In the genomic region with DNA sequence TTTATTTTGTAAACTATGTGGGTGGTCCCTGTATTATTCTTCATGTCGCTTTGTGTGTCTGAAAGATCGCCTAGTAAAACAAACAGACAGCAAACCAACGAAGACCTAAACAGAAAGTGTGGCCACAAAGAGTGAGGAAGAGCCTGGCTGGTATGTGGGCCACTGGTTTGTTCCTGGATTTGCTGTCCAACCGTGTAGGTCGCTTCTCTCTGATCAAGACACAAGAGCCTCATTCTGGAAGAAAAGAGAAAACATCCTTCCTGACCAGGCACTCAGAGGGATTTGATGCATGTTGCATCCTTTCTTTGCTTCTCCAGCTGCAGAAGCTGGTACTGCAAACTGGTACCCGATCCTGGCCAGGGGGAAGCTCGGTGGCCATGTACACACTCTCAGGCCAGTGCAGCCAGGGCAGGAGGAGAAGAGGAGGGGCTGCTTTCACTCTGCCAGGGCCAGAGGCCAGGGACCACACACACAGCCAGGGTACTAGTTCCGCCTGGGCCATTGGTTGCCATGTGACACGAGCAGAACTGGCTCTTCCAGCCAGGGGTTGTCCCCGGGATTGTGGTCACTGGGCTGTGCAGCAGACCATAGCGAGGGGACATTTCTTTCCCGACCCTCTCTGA, we compare ENCODE assay signal across 1 cellular context.
TF ChIP-seq lines count a peak whose summit lies in the region.

No MANE protein-coding gene starts in this region.

TF ChIP-seq in HepG2, 621 proteins besides CTCF, POLR2A, EP300 and RAD21 (continued from another document and continues in another):
- TF ChIP-seq, protein P1, sequence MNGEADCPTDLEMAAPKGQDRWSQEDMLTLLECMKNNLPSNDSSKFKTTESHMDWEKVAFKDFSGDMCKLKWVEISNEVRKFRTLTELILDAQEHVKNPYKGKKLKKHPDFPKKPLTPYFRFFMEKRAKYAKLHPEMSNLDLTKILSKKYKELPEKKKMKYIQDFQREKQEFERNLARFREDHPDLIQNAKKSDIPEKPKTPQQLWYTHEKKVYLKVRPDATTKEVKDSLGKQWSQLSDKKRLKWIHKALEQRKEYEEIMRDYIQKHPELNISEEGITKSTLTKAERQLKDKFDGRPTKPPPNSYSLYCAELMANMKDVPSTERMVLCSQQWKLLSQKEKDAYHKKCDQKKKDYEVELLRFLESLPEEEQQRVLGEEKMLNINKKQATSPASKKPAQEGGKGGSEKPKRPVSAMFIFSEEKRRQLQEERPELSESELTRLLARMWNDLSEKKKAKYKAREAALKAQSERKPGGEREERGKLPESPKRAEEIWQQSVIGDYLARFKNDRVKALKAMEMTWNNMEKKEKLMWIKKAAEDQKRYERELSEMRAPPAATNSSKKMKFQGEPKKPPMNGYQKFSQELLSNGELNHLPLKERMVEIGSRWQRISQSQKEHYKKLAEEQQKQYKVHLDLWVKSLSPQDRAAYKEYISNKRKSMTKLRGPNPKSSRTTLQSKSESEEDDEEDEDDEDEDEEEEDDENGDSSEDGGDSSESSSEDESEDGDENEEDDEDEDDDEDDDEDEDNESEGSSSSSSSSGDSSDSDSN (CRISPR knock-in tag; IDR thresholded peaks at IDR 0.05) = 0 out of 2 replicates have a peak, but pooled peaks have one; percentile 22
- TF ChIP-seq ZNF878 (CRISPR knock-in tag; IDR thresholded peaks at IDR 0.05) = no peak
- TF ChIP-seq, protein P2, sequence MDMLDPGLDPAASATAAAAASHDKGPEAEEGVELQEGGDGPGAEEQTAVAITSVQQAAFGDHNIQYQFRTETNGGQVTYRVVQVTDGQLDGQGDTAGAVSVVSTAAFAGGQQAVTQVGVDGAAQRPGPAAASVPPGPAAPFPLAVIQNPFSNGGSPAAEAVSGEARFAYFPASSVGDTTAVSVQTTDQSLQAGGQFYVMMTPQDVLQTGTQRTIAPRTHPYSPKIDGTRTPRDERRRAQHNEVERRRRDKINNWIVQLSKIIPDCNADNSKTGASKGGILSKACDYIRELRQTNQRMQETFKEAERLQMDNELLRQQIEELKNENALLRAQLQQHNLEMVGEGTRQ (IDR thresholded peaks at IDR 0.05; ENCODE audit: low read depth, low read length) = no peak
- TF ChIP-seq, protein P2 (CRISPR knock-in tag; IDR thresholded peaks at IDR 0.05; ENCODE audit: borderline replicate concordance) = peak; percentile 17; the same call in 1 of the 2 replicates
- TF ChIP-seq DNMT1 (CRISPR knock-in tag; IDR thresholded peaks at IDR 0.05) = no peak
- no peak for TF ChIP-seq ZBTB3 (CRISPR knock-in tag; IDR thresholded peaks at IDR 0.05; ENCODE audit: borderline replicate concordance, low read depth)
- TF ChIP-seq, protein P3, sequence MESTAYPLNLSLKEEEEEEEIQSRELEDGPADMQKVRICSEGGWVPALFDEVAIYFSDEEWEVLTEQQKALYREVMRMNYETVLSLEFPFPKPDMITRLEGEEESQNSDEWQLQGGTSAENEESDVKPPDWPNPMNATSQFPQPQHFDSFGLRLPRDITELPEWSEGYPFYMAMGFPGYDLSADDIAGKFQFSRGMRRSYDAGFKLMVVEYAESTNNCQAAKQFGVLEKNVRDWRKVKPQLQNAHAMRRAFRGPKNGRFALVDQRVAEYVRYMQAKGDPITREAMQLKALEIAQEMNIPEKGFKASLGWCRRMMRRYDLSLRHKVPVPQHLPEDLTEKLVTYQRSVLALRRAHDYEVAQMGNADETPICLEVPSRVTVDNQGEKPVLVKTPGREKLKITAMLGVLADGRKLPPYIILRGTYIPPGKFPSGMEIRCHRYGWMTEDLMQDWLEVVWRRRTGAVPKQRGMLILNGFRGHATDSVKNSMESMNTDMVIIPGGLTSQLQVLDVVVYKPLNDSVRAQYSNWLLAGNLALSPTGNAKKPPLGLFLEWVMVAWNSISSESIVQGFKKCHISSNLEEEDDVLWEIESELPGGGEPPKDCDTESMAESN (CRISPR knock-in tag; conservative IDR thresholded peaks at IDR 0.05) = no peak
- no peak for TF ChIP-seq ZNF335 (CRISPR knock-in tag; IDR thresholded peaks at IDR 0.05)
- no peak for TF ChIP-seq ZNF34 (CRISPR knock-in tag; IDR thresholded peaks at IDR 0.05; ENCODE audit: borderline replicate concordance)
- TF ChIP-seq SALL2 (CRISPR knock-in tag; IDR thresholded peaks at IDR 0.05) = no peak
- TF ChIP-seq BRCA1 (CRISPR knock-in tag; IDR thresholded peaks at IDR 0.05) = no peak
- TF ChIP-seq GFI1 (CRISPR knock-in tag; IDR thresholded peaks at IDR 0.05; ENCODE audit: borderline replicate concordance) = no peak
- TF ChIP-seq ZNF501 (CRISPR knock-in tag; IDR thresholded peaks at IDR 0.05) = peak; percentile 40; the same call in 1 of the 2 replicates
- TF ChIP-seq, protein P4, sequence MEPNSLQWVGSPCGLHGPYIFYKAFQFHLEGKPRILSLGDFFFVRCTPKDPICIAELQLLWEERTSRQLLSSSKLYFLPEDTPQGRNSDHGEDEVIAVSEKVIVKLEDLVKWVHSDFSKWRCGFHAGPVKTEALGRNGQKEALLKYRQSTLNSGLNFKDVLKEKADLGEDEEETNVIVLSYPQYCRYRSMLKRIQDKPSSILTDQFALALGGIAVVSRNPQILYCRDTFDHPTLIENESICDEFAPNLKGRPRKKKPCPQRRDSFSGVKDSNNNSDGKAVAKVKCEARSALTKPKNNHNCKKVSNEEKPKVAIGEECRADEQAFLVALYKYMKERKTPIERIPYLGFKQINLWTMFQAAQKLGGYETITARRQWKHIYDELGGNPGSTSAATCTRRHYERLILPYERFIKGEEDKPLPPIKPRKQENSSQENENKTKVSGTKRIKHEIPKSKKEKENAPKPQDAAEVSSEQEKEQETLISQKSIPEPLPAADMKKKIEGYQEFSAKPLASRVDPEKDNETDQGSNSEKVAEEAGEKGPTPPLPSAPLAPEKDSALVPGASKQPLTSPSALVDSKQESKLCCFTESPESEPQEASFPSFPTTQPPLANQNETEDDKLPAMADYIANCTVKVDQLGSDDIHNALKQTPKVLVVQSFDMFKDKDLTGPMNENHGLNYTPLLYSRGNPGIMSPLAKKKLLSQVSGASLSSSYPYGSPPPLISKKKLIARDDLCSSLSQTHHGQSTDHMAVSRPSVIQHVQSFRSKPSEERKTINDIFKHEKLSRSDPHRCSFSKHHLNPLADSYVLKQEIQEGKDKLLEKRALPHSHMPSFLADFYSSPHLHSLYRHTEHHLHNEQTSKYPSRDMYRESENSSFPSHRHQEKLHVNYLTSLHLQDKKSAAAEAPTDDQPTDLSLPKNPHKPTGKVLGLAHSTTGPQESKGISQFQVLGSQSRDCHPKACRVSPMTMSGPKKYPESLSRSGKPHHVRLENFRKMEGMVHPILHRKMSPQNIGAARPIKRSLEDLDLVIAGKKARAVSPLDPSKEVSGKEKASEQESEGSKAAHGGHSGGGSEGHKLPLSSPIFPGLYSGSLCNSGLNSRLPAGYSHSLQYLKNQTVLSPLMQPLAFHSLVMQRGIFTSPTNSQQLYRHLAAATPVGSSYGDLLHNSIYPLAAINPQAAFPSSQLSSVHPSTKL (CRISPR knock-in tag; IDR thresholded peaks at IDR 0.05) = no peak
- TF ChIP-seq RFXANK (CRISPR knock-in tag; IDR thresholded peaks at IDR 0.05) = no peak
- TF ChIP-seq, protein P5, sequence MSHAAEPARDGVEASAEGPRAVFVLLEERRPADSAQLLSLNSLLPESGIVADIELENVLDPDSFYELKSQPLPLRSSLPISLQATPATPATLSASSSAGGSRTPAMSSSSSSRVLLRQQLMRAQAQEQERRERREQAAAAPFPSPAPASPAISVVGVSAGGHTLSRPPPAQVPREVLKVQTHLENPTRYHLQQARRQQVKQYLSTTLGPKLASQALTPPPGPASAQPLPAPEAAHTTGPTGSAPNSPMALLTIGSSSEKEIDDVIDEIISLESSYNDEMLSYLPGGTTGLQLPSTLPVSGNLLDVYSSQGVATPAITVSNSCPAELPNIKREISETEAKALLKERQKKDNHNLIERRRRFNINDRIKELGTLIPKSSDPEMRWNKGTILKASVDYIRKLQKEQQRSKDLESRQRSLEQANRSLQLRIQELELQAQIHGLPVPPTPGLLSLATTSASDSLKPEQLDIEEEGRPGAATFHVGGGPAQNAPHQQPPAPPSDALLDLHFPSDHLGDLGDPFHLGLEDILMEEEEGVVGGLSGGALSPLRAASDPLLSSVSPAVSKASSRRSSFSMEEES (CRISPR knock-in tag; IDR thresholded peaks at IDR 0.05) = no peak
- TF ChIP-seq, protein P6, sequence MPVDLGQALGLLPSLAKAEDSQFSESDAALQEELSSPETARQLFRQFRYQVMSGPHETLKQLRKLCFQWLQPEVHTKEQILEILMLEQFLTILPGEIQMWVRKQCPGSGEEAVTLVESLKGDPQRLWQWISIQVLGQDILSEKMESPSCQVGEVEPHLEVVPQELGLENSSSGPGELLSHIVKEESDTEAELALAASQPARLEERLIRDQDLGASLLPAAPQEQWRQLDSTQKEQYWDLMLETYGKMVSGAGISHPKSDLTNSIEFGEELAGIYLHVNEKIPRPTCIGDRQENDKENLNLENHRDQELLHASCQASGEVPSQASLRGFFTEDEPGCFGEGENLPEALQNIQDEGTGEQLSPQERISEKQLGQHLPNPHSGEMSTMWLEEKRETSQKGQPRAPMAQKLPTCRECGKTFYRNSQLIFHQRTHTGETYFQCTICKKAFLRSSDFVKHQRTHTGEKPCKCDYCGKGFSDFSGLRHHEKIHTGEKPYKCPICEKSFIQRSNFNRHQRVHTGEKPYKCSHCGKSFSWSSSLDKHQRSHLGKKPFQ (CRISPR knock-in tag; IDR thresholded peaks at IDR 0.05; ENCODE audit: insufficient replicate concordance) = no peak
- TF ChIP-seq MXD4 (CRISPR knock-in tag; IDR thresholded peaks at IDR 0.05) = no peak
- no peak for TF ChIP-seq DR1 (CRISPR knock-in tag; IDR thresholded peaks at IDR 0.05)
- no peak for TF ChIP-seq YY1 (IDR thresholded peaks at IDR 0.05; ENCODE audit: insufficient read depth, insufficient replicate concordance, low read depth, low read length)
- no peak for TF ChIP-seq ZBTB42 (CRISPR knock-in tag; IDR thresholded peaks at IDR 0.05)
- TF ChIP-seq, protein P7, sequence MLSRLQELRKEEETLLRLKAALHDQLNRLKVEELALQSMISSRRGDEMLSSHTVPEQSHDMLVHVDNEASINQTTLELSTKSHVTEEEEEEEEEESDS (CRISPR knock-in tag; IDR thresholded peaks at IDR 0.05; ENCODE audit: borderline replicate concordance) = no peak
- no peak for TF ChIP-seq TCF7L2 (IDR thresholded peaks at IDR 0.05; ENCODE audit: low read depth, low read length)
- TF ChIP-seq, protein P8, sequence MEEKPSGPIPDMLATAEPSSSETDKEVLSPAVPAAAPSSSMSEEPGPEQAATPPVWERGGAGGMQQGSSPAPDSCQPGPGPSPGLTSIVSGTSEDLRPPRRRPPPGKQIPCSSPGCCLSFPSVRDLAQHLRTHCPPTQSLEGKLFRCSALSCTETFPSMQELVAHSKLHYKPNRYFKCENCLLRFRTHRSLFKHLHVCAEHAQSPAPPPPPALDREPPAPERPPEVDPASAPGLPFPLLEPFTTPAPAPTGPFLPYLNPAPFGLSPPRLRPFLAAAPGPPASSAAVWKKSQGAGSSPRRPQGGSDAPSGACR (CRISPR knock-in tag; IDR thresholded peaks at IDR 0.05) = no peak
- no peak for TF ChIP-seq FOXA3 (CRISPR knock-in tag; IDR thresholded peaks at IDR 0.05)
- TF ChIP-seq SCMH1 (CRISPR knock-in tag; IDR thresholded peaks at IDR 0.05; ENCODE audit: borderline replicate concordance) = no peak
- TF ChIP-seq SSRP1 (CRISPR knock-in tag; IDR thresholded peaks at IDR 0.05) = no peak
- TF ChIP-seq RBM22 (optimal IDR thresholded peaks at IDR 0.05; ENCODE audit: low read length) = no peak
- no peak for TF ChIP-seq FOSL1 (CRISPR knock-in tag; IDR thresholded peaks at IDR 0.05; ENCODE audit: borderline replicate concordance)
- no peak for TF ChIP-seq MEIS1 (CRISPR knock-in tag; IDR thresholded peaks at IDR 0.05; ENCODE audit: borderline replicate concordance)
- no peak for TF ChIP-seq ZNF724P (CRISPR knock-in tag; IDR thresholded peaks at IDR 0.05; ENCODE audit: borderline replicate concordance)
- TF ChIP-seq MBD4 (IDR thresholded peaks at IDR 0.05; ENCODE audit: borderline replicate concordance, low read length) = no peak
- TF ChIP-seq, protein P9, sequence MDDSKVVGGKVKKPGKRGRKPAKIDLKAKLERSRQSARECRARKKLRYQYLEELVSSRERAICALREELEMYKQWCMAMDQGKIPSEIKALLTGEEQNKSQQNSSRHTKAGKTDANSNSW (CRISPR knock-in tag; IDR thresholded peaks at IDR 0.05; ENCODE audit: borderline replicate concordance) = no peak
- no peak for TF ChIP-seq ZNF207 (IDR thresholded peaks at IDR 0.05; ENCODE audit: borderline replicate concordance)
- TF ChIP-seq, protein P10, sequence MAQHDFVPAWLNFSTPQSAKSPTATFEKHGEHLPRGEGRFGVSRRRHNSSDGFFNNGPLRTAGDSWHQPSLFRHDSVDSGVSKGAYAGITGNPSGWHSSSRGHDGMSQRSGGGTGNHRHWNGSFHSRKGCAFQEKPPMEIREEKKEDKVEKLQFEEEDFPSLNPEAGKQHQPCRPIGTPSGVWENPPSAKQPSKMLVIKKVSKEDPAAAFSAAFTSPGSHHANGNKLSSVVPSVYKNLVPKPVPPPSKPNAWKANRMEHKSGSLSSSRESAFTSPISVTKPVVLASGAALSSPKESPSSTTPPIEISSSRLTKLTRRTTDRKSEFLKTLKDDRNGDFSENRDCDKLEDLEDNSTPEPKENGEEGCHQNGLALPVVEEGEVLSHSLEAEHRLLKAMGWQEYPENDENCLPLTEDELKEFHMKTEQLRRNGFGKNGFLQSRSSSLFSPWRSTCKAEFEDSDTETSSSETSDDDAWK (CRISPR knock-in tag; IDR thresholded peaks at IDR 0.05) = no peak
- no peak for TF ChIP-seq ZNF33A (CRISPR knock-in tag; IDR thresholded peaks at IDR 0.05; ENCODE audit: borderline replicate concordance)
- no peak for TF ChIP-seq ZNF558 (CRISPR knock-in tag; IDR thresholded peaks at IDR 0.05; ENCODE audit: borderline replicate concordance)
- no peak for TF ChIP-seq GTF3A (CRISPR knock-in tag; conservative IDR thresholded peaks at IDR 0.05)
- TF ChIP-seq ZNF792 (CRISPR knock-in tag; IDR thresholded peaks at IDR 0.05) = no peak
- no peak for TF ChIP-seq SMARCC2 (IDR thresholded peaks at IDR 0.05)
- TF ChIP-seq, protein P11, sequence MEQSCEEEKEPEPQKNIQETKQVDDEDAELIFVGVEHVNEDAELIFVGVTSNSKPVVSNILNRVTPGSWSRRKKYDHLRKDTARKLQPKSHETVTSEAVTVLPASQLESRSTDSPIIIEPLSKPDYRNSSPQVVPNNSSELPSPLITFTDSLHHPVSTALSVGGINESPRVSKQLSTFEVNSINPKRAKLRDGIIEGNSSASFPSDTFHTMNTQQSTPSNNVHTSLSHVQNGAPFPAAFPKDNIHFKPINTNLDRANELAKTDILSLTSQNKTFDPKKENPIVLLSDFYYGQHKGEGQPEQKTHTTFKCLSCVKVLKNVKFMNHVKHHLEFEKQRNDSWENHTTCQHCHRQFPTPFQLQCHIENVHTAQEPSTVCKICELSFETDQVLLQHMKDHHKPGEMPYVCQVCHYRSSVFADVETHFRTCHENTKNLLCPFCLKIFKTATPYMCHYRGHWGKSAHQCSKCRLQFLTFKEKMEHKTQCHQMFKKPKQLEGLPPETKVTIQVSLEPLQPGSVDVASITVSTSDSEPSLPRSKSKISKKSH (CRISPR knock-in tag; IDR thresholded peaks at IDR 0.05; ENCODE audit: borderline replicate concordance) = no peak
- no peak for TF ChIP-seq NAIF1 (CRISPR knock-in tag; IDR thresholded peaks at IDR 0.05; ENCODE audit: borderline replicate concordance)
- no peak for TF ChIP-seq CHD4 (IDR thresholded peaks at IDR 0.05; ENCODE audit: borderline replicate concordance, low read length)
- TF ChIP-seq ZNF292 (CRISPR knock-in tag; IDR thresholded peaks at IDR 0.05; ENCODE audit: borderline replicate concordance, low read depth) = peak; percentile 46; the same call in 1 of the 2 replicates
- no peak for TF ChIP-seq ZNF12 (CRISPR knock-in tag; IDR thresholded peaks at IDR 0.05)
